In genomic region chr6:149483849-149484635, GRCh38 we compare ENCODE assay signal across 12 cellular contexts. TPM values are rescaled to one million over a fixed set of nuclear protein-coding genes. Genes with fewer than 3 reads are reported as not detected.
DNase-seq lines count a peak whose midpoint lies in the region; ATAC-seq and TF ChIP-seq lines count a peak whose summit lies in the region.
"Had no signal": no experiment of that assay in that cellular context is flagged by ENCODE, and none has a peak within 500 bp of the region (broad histone marks: within the 10 kb centered on the region; RNA-seq: fewer than 3 reads in every experiment).

No MANE protein-coding gene starts in this region.

- DNase-seq in DND-41 (no peak), Karpas-422 (peak; percentile 72), choroid plexus epithelial cell (ENCODE audit: low read depth) (peak; percentile 53), psoas muscle (no peak), CD1c-positive myeloid dendritic cell (ENCODE audit: extremely low spot score) (no peak), globus pallidus (ENCODE audit: low spot score) (no peak)
- DNase-seq: NCI-H526 treated with DMSO at 0.1 percent for 48 hours had no signal

- H3K36me3 ChIP-seq in DND-41 (ENCODE audit: insufficient read depth, low read length) (no peaks in the 10 kb centered on the region), Karpas-422 (ENCODE audit: insufficient read depth, low read length) (peaks cover 17% of the 10 kb centered on the region), psoas muscle (ENCODE audit: insufficient read depth in 1 of 2, low read depth in 1 of 2) (no peaks in the 10 kb centered on the region)
- H3K36me3 ChIP-seq: breast epithelium had no signal

- H3K9me2 ChIP-seq in Karpas-422 (replicated peaks; ENCODE audit: insufficient read depth, low read length) = no peaks in the 10 kb centered on the region

- peak overlapping the region; percentile 66 for H3K4me2 ChIP-seq in DND-41 (ENCODE audit: insufficient read depth, low read length)
- peak overlapping the region; percentile 98 for H3K4me2 ChIP-seq in Karpas-422 (ENCODE audit: low read depth, low read length, poor library complexity, severe bottlenecking)

- no peak overlapping the region for H3K9ac ChIP-seq in DND-41 (ENCODE audit: low read depth, low read length)
- H3K9ac ChIP-seq in Karpas-422 (ENCODE audit: low read length) = peak overlapping the region; percentile 96

- no peaks in the 10 kb centered on the region for H3K27me3 ChIP-seq in DND-41 (ENCODE audit: insufficient read depth, low read length, poor library complexity)
- H3K27me3 ChIP-seq in Karpas-422 (ENCODE audit: low read length) = no peaks in the 10 kb centered on the region
- no peaks in the 10 kb centered on the region for H3K27me3 ChIP-seq in psoas muscle (ENCODE audit: insufficient read depth in 3 of 3, low read length in 2 of 3)
- H3K27me3 ChIP-seq: breast epithelium had no signal

- H3K4me1 ChIP-seq in DND-41 (ENCODE audit: insufficient read depth, low read length) = peaks cover 21% of the 10 kb centered on the region
- H3K4me1 ChIP-seq in Karpas-422 (ENCODE audit: low read length) = peaks cover 53% of the 10 kb centered on the region
- peaks cover 15% of the 10 kb centered on the region for H3K4me1 ChIP-seq in psoas muscle

- WGBS in psoas muscle, 3 donors = 87 to 92% (median 90%) methylated on average over 11 of the region's 11 CpGs

- no peak for TF ChIP-seq CTCF in DND-41 (IDR thresholded peaks at IDR 0.05; ENCODE audit: borderline replicate concordance, extremely low read depth, low read length, poor library complexity, severe bottlenecking)
- TF ChIP-seq CTCF in choroid plexus epithelial cell (conservative IDR thresholded peaks at IDR 0.05; ENCODE audit: low read depth, low read length) = no peak
- no peak for TF ChIP-seq CTCF in psoas muscle (IDR thresholded peaks at IDR 0.05)

- H3K4me3 ChIP-seq in DND-41 (ENCODE audit: low read depth in 1 of 2, low read length in 2 of 2) (no peak overlapping the region; a peak in 1 of 4 replicates), Karpas-422 (ENCODE audit: low read length) (peak overlapping the region; percentile 88), choroid plexus epithelial cell (ENCODE audit: low read depth, low read length) (no peak overlapping the region), psoas muscle (no peak overlapping the region)

- no peak for ATAC-seq in DND-41 (ENCODE audit: insufficient read depth, low read depth)
- ATAC-seq in psoas muscle = no peak
- no peak for ATAC-seq in HG02840 (IDR thresholded peaks at IDR 0.05; ENCODE audit: low FRiP score, unreplicated experiment)
- ATAC-seq in HG03342 (IDR thresholded peaks at IDR 0.05; ENCODE audit: unreplicated experiment) = no peak

- no peaks in the 10 kb centered on the region for H4K20me1 ChIP-seq in DND-41 (ENCODE audit: insufficient read depth, low read length)
- H4K20me1 ChIP-seq in Karpas-422 (ENCODE audit: insufficient read depth, low read depth, low read length) = no peaks in the 10 kb centered on the region

- H3K27ac ChIP-seq in DND-41 (ENCODE audit: low read length) = no peak overlapping the region
- H3K27ac ChIP-seq in Karpas-422 (ENCODE audit: low read length) = peak overlapping the region; percentile 100
- H3K27ac ChIP-seq in psoas muscle = peak overlapping the region; percentile 5
- H3K27ac ChIP-seq: VCaP had no signal

- H3K9me3 ChIP-seq in DND-41 (ENCODE audit: insufficient read depth, low read length, severe bottlenecking) (no peaks in the 10 kb centered on the region), Karpas-422 (ENCODE audit: low read length) (no peaks in the 10 kb centered on the region), psoas muscle (no peaks in the 10 kb centered on the region)
- H3K9me3 ChIP-seq: breast epithelium had no signal

- H3K79me2 ChIP-seq in DND-41 (ENCODE audit: insufficient read depth, low read length) = no peaks in the 10 kb centered on the region
- H3K79me2 ChIP-seq in Karpas-422 (ENCODE audit: low read length) = peaks cover 47% of the 10 kb centered on the region

- intact Hi-C loops in psoas muscle (cut with DNase I) = no loop called here

- H2AFZ ChIP-seq in DND-41 (ENCODE audit: low read depth, low read length) (no peak overlapping the region), Karpas-422 (ENCODE audit: low read length) (no peak overlapping the region)

RNA-seq across cellular contexts. Expression of gene ZC3H12D, which starts 0.8 kb away (rescaled TPM):
- 71.0 and 92.0 TPM in 2 replicates for total RNA-seq in Karpas-422 (2014; rRNA removed; shearing (Covaris generic); ENCODE audit: low replicate concordance)
- under 1 TPM; 0.17 to 0.41 (median 0.26) TPM for total RNA-seq in psoas muscle
- under 1 TPM; 0.17 to 0.28 (median 0.26) TPM for polyA plus RNA-seq in psoas muscle
- total RNA-seq: LHCN-M2 had no signal

Comparison
In these comparisons a context has a peak if more than half of its experiments do, and no peak if none do; other contexts are left out.
1. DNase-seq: peak in Karpas-422 (single experiment) and choroid plexus epithelial cell (single experiment); none in DND-41 (single experiment), psoas muscle (0 of 2), CD1c-positive myeloid dendritic cell (single experiment) and globus pallidus (single experiment).
2. RNA of gene ZC3H12D, which starts 0.8 kb away (total RNA-seq): 71.0 to 92.0 TPM in Karpas-422; 0.17 to 0.41 TPM in psoas muscle; every median in the first group is over 10 times any median in the second.